Comparison of ENCODE assay signal across 14 cellular contexts in the genomic region with DNA sequence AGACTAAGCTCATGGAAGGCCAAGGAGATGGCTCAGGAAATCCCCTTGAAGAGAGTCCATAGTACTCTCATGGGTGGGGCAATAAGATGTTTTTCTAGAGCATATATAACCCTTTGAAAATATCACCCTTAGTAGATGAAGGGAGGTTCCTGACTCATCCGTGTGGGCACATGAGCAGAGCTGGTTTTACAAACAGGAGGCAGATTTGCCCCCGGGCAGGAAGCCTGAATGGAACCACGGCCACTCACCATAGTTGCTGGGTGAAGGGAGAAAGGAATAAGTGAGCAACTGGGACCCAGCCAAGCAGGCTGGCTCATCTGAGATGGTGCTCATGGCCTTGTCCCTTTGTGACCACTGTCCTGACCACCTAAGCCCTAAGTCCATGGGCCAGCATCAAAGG.
"Had no signal": no experiment of that assay in that cellular context is flagged by ENCODE, and none has a peak within 500 bp of the region (broad histone marks: within the 10 kb centered on the region; RNA-seq: fewer than 3 reads in every experiment).

No MANE protein-coding gene starts in this region.

- H3K36me3 ChIP-seq: esophagus muscularis mucosa, spleen, transverse colon had no signal

- H3K4me1 ChIP-seq: esophagus muscularis mucosa, psoas muscle, transverse colon had no signal

- DNase-seq: activated CD4-positive, alpha-beta memory T cell treated with anti-CD3 and anti-CD28 coated beads, Interleukin-2, amount 10 ng/mL, durations not matched to agents 7 days and 5 days; activated CD4-positive, alpha-beta T cell treated with anti-CD3 and anti-CD28 coated beads for 36 hours; activated CD8-positive, alpha-beta memory T cell treated with anti-CD3 and anti-CD28 coated beads, Interleukin-2, amount 50 U/mL, for 48 hours; activated naive CD4-positive, alpha-beta T cell treated with anti-CD3 and anti-CD28 coated beads for 36 hours; dorsolateral prefrontal cortex; kidney; psoas muscle; spleen; stimulated activated CD4-positive, alpha-beta T cell treated with anti-CD3 and anti-CD28 coated beads, Interleukin-1b, Interleukin-23, amount 100 ng/mL, for 48 hours; stimulated activated naive B cell treated with anti-CD40 and anti-IgM and Interleukin-4, amounts not matched to agents 10 μg/mL and 1 μg/mL and 100 μg/mL, for 72 hours; substantia nigra; SW 1271; transverse colon had no signal

- H3K4me3 ChIP-seq: dorsolateral prefrontal cortex, esophagus muscularis mucosa, psoas muscle, spleen, transverse colon had no signal

- H3K27ac ChIP-seq: esophagus muscularis mucosa, psoas muscle, spleen, transverse colon had no signal

- H3K27me3 ChIP-seq: dorsolateral prefrontal cortex had no signal

- H3K9me3 ChIP-seq: esophagus muscularis mucosa, psoas muscle, spleen, transverse colon had no signal
